In the genomic region with DNA sequence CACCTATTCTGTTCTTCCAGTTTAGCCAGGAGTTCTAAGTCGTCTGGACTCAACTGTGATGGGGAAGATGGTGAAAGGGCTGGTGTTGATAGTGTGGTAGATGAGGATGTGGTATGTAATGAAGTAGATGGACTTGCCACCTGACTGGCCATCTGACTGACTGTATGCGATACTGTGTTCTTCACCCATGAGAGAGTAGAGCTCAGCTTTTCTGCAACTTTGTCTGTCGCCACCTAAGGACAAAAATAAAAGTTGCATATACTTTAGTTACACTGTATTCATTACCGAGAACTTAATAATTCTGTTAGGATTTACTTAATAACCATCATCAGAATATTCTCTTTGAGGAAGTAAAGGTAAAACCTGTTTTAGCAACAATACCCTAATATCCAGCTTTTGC, we compare ENCODE assay signal across 12 cellular contexts. TPM values are rescaled to one million over a fixed set of nuclear protein-coding genes. Genes with fewer than 3 reads are reported as not detected.
A peak's percentile ranks its signal among the peaks of the same experiment; 100 is the strongest.
DNase-seq lines count a peak whose midpoint lies in the region; ATAC-seq, FAIRE-seq and TF ChIP-seq lines count a peak whose summit lies in the region.
"Had no signal": no experiment of that assay in that cellular context is flagged by ENCODE, and none has a peak within 500 bp of the region (broad histone marks: within the 10 kb centered on the region; RNA-seq: fewer than 3 reads in every experiment).

No MANE protein-coding gene starts in this region.

- CTCF ChIA-PET in H1 (lab: Charles Lee; ENCODE audit: partially characterized antibody), result interaction anchor here (1.0 to 1.8 kb wide), 4 partner anchors 12 to 82 kb away, joined by 3 to 7 read pairs (median 4); no protein-coding TSS in a partner anchor

- no peaks in the 10 kb centered on the region for H3K27me3 Mint-ChIP-seq in stimulated activated memory B cell treated with anti-CD40 and anti-IgM and Interleukin-4, amounts not matched to agents 10 μg/mL and 1 μg/mL and 100 μg/mL, for 72 hours

- H3K36me3 Mint-ChIP-seq in stimulated activated memory B cell treated with anti-CD40 and anti-IgM and Interleukin-4, amounts not matched to agents 10 μg/mL and 1 μg/mL and 100 μg/mL, for 72 hours, result peaks cover 29% of the 10 kb centered on the region

- H2BK120ac ChIP-seq in H1 (replicated peaks; ENCODE audit: low read depth, low read length), result no peak overlapping the region

- H2AK5ac ChIP-seq in H1 (ENCODE audit: low read depth, low read length), result no peak overlapping the region

- H3K36me3 ChIP-seq in H1 (ENCODE audit: control insufficient read depth in 2 of 4, insufficient read depth in 4 of 4, low read length in 3 of 4) (no peaks in the 10 kb centered on the region), MM.1S (replicated peaks; ENCODE audit: insufficient read depth, low read length) (no peaks in the 10 kb centered on the region)
- H3K36me3 ChIP-seq: ovary had no signal

- no peak overlapping the region for H3K56ac ChIP-seq in H1 (replicated peaks; ENCODE audit: insufficient read length, low read depth, low read length)

- H3K4ac ChIP-seq in H1 (replicated peaks; ENCODE audit: insufficient read length, low read depth, low read length), result no peak overlapping the region

- peak; percentile 38 for TF ChIP-seq CTCF in LNCaP clone FGC (IDR thresholded peaks at IDR 0.05; ENCODE audit: control insufficient read depth, extremely low read depth, insufficient read depth)
- TF ChIP-seq CTCF in H1 (IDR thresholded peaks at IDR 0.05; ENCODE audit: control extremely low read depth in 1 of 3, insufficient read depth in 1 of 3, low read depth in 1 of 3, low read length in 3 of 3), result peak in 2 of 3 experiments; percentile 32 to 43; a peak in 3 of 4 replicates
- no peak for TF ChIP-seq CTCF in MM.1S (IDR thresholded peaks at IDR 0.05; ENCODE audit: low read length)

- peak; percentile 48 for ATAC-seq in Right ventricle myocardium superior (ENCODE audit: poor library complexity)
- peak; percentile 60 for ATAC-seq in stimulated activated memory B cell treated with anti-CD40 and anti-IgM and Interleukin-4, amounts not matched to agents 10 μg/mL and 1 μg/mL and 100 μg/mL, for 72 hours

- no peak overlapping the region for H3K23ac ChIP-seq in H1 (ENCODE audit: insufficient read length)

- H3K4me3 ChIP-seq in LNCaP clone FGC (ENCODE audit: low read depth, low read length), result no peak overlapping the region
- H3K4me3 ChIP-seq in H1 (ENCODE audit: extremely low read depth in 1 of 4, insufficient read depth in 2 of 4, low read depth in 3 of 4, low read length in 4 of 4), result no peak overlapping the region
- H3K4me3 ChIP-seq in MM.1S (ENCODE audit: low read length), result no peak overlapping the region
- H3K4me3 ChIP-seq: ovary, SK-N-MC had no signal

- no peaks in the 10 kb centered on the region for H3K79me1 ChIP-seq in H1 (ENCODE audit: low read depth, low read length)

- peak; percentile 69 for FAIRE-seq in H1 (lab: Jason Lieb, UNC)

- no peak overlapping the region for H3K27ac ChIP-seq in H1 (ENCODE audit: low read depth, low read length)
- H3K27ac ChIP-seq in MM.1S (ENCODE audit: low read length), result no peak overlapping the region
- H3K27ac ChIP-seq: ovary, SK-N-MC had no signal

- no peaks in the 10 kb centered on the region for H3K23me2 ChIP-seq in H1 (ENCODE audit: low read depth, low read length)

- H2BK15ac ChIP-seq in H1 (ENCODE audit: low read length), result no peak overlapping the region; the same call in 1 of the 2 replicates

- H3K27me3 ChIP-seq in H1 (replicated peaks in 1 of 4; ENCODE audit: control insufficient read depth in 3 of 4, extremely low read depth in 1 of 4, insufficient read depth in 3 of 4, low read length in 3 of 4), result no peaks in the 10 kb centered on the region
- no peaks in the 10 kb centered on the region for H3K27me3 ChIP-seq in MM.1S (replicated peaks; ENCODE audit: insufficient read depth, low read length)
- H3K27me3 ChIP-seq: ovary had no signal

- peak; percentile 42 to 47 for TF ChIP-seq RAD21 in H1 (IDR thresholded peaks at IDR 0.05 in 1 of 2, conservative IDR thresholded peaks at IDR 0.05 in 1 of 2; ENCODE audit: low read depth in 2 of 2, low read length in 2 of 2)

- H3K79me2 ChIP-seq in H1 (ENCODE audit: control insufficient read depth in 1 of 2, insufficient read depth in 2 of 2, low read length in 2 of 2) (no peaks in the 10 kb centered on the region), MM.1S (ENCODE audit: low read length) (no peaks in the 10 kb centered on the region)

- H2BK12ac ChIP-seq in H1 (ENCODE audit: low read depth, low read length), result no peak overlapping the region

- H3K4me2 ChIP-seq in H1 (ENCODE audit: insufficient read depth in 1 of 2, low read depth in 2 of 2, low read length in 2 of 2) (no peak overlapping the region), MM.1S (ENCODE audit: low read depth, low read length) (no peak overlapping the region)

- intact Hi-C loops in Right ventricle myocardium superior (cut with DNase I) (no loop called here), cardiac septum (cut with DNase I) (no loop called here)

- no peak overlapping the region for H2BK5ac ChIP-seq in H1 (ENCODE audit: low read depth, low read length)

- no peak overlapping the region for H3K4me3 Mint-ChIP-seq in stimulated activated memory B cell treated with anti-CD40 and anti-IgM and Interleukin-4, amounts not matched to agents 10 μg/mL and 1 μg/mL and 100 μg/mL, for 72 hours
- H3K4me3 Mint-ChIP-seq: activated T-helper 1 cell treated with anti-CD3 and anti-CD28 coated beads, Interleukin-12 subunit alpha, Interleukin-12 subunit beta, Interleukin-2, Interleukin-4 antibody, amounts not matched to agents 30 ng/mL and 10 ng/mL and 1 ng/mL, durations not matched to agents 14 hours and 24 hours and 36 hours had no signal

- WGBS in H1 (ENCODE audit: extremely low coverage in 1 of 2, insufficient coverage in 1 of 2, insufficient read length in 1 of 2, insufficient replicate concordance in 2 of 2, low coverage in 1 of 2, low lambda C conversion rate in 2 of 2, missing lambda C conversion rate in 1 of 2), 2 experiments, result 80% methylated on average over 4 of the region's 4 CpGs; no CpG with 5 or more reads in 1 of the 2 experiments

- H3K14ac ChIP-seq in H1 (ENCODE audit: insufficient read length), result no peak overlapping the region

- H3K4me1 ChIP-seq in H1 (replicated peaks in 1 of 4; ENCODE audit: control insufficient read depth in 3 of 4, insufficient read depth in 4 of 4, low read length in 3 of 4) (no peaks in the 10 kb centered on the region), MM.1S (ENCODE audit: low read length) (no peaks in the 10 kb centered on the region)
- H3K4me1 ChIP-seq: Caco-2 had no signal

- no peaks in the 10 kb centered on the region for H3F3A ChIP-seq in MM.1S (ENCODE audit: insufficient read depth, low read length)

- TF ChIP-seq POLR2A in H1 (IDR thresholded peaks at IDR 0.05; ENCODE audit: control extremely low read depth in 1 of 2, low read depth in 2 of 2, low read length in 2 of 2), result no peak

- no peak overlapping the region for H3K18ac ChIP-seq in H1 (ENCODE audit: extremely low read depth, low read length)

- TF ChIP-seq EP300 in H1 (IDR thresholded peaks at IDR 0.05; ENCODE audit: borderline replicate concordance in 1 of 2, low read depth in 2 of 2, low read length in 2 of 2), result no peak

- H3K9me3 ChIP-seq in H1 (ENCODE audit: insufficient read depth in 2 of 2, low read depth in 1 of 2, low read length in 1 of 2) (no peaks in the 10 kb centered on the region), MM.1S (replicated peaks; ENCODE audit: insufficient read depth, low read length) (no peaks in the 10 kb centered on the region)
- H3K9me3 ChIP-seq: Caco-2, ovary had no signal

- DNase-seq in Right ventricle myocardium superior (no peak), cardiac septum (ENCODE audit: low spot score) (no peak), LNCaP clone FGC (ENCODE audit: low read depth) (no peak), H1 (ENCODE audit: low read depth in 1 of 2, low spot score in 2 of 2) (no peak), MM.1S (no peak), NCI-H187 (lab: John Stamatoyannopoulos, UW) (no peak), DMS153 treated with DMSO at 0.1 percent for 48 hours (lab: John Stamatoyannopoulos, UW; ENCODE audit: unreplicated experiment) (no peak)
- DNase-seq: ovary had no signal

- H2AFZ ChIP-seq in H1 (ENCODE audit: low read length), result no peak overlapping the region
- H2AFZ ChIP-seq in MM.1S (ENCODE audit: low read length), result no peak overlapping the region

- no peak overlapping the region for H4K5ac ChIP-seq in H1 (ENCODE audit: insufficient read length, low read depth, low read length)

- H3K9ac ChIP-seq in H1 (replicated peaks in 1 of 4; ENCODE audit: extremely low read depth in 1 of 4, low read depth in 3 of 4, low read length in 3 of 4) (no peak overlapping the region), MM.1S (ENCODE audit: low read length) (no peak overlapping the region)

- no peaks in the 10 kb centered on the region for H3K9me3 Mint-ChIP-seq in stimulated activated memory B cell treated with anti-CD40 and anti-IgM and Interleukin-4, amounts not matched to agents 10 μg/mL and 1 μg/mL and 100 μg/mL, for 72 hours
- H3K9me3 Mint-ChIP-seq: activated T-helper 1 cell treated with anti-CD3 and anti-CD28 coated beads, Interleukin-12 subunit alpha, Interleukin-12 subunit beta, Interleukin-2, Interleukin-4 antibody, amounts not matched to agents 30 ng/mL and 10 ng/mL and 1 ng/mL, durations not matched to agents 14 hours and 24 hours and 36 hours had no signal

- H4K8ac ChIP-seq in H1 (ENCODE audit: extremely low read depth, insufficient read depth, low read length), result no peak overlapping the region

- H2BK20ac ChIP-seq in H1 (ENCODE audit: low read length), result no peak overlapping the region

- H3K9me2 ChIP-seq in MM.1S (replicated peaks; ENCODE audit: insufficient read depth, low read length), result no peaks in the 10 kb centered on the region

- H3K4me1 Mint-ChIP-seq in stimulated activated memory B cell treated with anti-CD40 and anti-IgM and Interleukin-4, amounts not matched to agents 10 μg/mL and 1 μg/mL and 100 μg/mL, for 72 hours, result peaks cover 37% of the 10 kb centered on the region

- H4K20me1 ChIP-seq in H1 (replicated peaks in 1 of 2; ENCODE audit: control insufficient read depth in 1 of 2, insufficient read depth in 2 of 2, low read length in 2 of 2) (peaks cover 0 to 2% of the 10 kb centered on the region in 2 experiments), MM.1S (ENCODE audit: insufficient read depth, low read length) (no peaks in the 10 kb centered on the region)

- POLR2A ChIA-PET in H1 (lab: Charles Lee; ENCODE audit: partially characterized antibody), result no interaction called here

- H4K91ac ChIP-seq in H1 (replicated peaks; ENCODE audit: insufficient read length, low read length), result no peak overlapping the region

- no peak overlapping the region for H3K27ac Mint-ChIP-seq in stimulated activated memory B cell treated with anti-CD40 and anti-IgM and Interleukin-4, amounts not matched to agents 10 μg/mL and 1 μg/mL and 100 μg/mL, for 72 hours
- H3K27ac Mint-ChIP-seq: activated T-helper 1 cell treated with anti-CD3 and anti-CD28 coated beads, Interleukin-12 subunit alpha, Interleukin-12 subunit beta, Interleukin-2, Interleukin-4 antibody, amounts not matched to agents 30 ng/mL and 10 ng/mL and 1 ng/mL, durations not matched to agents 14 hours and 24 hours and 36 hours had no signal

RNA-seq across cellular contexts. Expression of gene EVI5, which starts 48.5 kb away (rescaled TPM):
- 18.9 TPM for total RNA-seq in Right ventricle myocardium superior
- 30.7 TPM for total RNA-seq in cardiac septum
- 13.7 TPM in 2 replicates for total RNA-seq in H1 (2021; fragmentation: NEBNext Ultra II Directional; extraction: Animal tissue kit (Norgen Biotek cat#: 25700))
- polyA plus RNA-seq in H1 (2011; rRNA removed), result 1.1 and 1.7 TPM in 2 replicates
- polyA plus RNA-seq in H1 (2011; cell fraction: cytosol; rRNA removed), result 3.0 TPM
- polyA plus RNA-seq in H1 (2011; cell fraction: nucleus; rRNA removed), result 6.4 TPM
- polyA plus RNA-seq in H1 (2012, experiment 1 of 2), result 2.0 to 4.4 TPM (median 2.8 TPM) in 4 replicates
- polyA plus RNA-seq in H1 (2012, experiment 2 of 2), result 0.07 TPM
- 4.4 TPM for polyA plus RNA-seq in H1 (2013, experiment 1 of 2)
- polyA plus RNA-seq in H1 (2013, experiment 2 of 2), result 4.7 TPM
- 3.6 and 4.5 TPM in 2 replicates for polyA minus RNA-seq in H1 (2011; rRNA and poly(A)+ RNA removed)
- polyA minus RNA-seq in H1 (2011; cell fraction: cytosol; rRNA and poly(A)+ RNA removed), result 6.9 TPM
- polyA minus RNA-seq in H1 (2011; cell fraction: nucleus; rRNA and poly(A)+ RNA removed), result 19.8 TPM
